Comparison of ENCODE assay signal across 15 cellular contexts in the genomic region with DNA sequence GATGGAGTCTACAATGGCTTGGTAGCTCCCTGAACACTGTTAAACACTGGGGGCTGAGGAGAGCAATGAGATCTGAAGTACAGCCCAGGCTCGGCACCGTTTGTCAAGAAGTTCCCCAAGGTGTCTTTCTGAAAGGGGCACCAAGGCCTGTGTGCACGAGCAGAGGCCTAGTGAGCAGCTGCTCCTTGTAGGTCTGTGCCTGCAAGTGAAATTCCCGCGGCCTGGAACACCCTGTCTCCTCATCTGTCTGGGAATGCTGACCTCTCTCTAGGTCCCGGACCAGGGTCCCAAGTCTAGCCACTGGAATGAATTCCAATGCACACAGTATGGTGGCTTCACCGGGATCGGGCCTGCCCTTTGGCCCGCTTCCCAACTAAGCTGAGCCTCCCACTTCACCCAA.
DNase-seq lines count a peak whose midpoint lies in the region; ATAC-seq and TF ChIP-seq lines count a peak whose summit lies in the region.
"Had no signal": no experiment of that assay in that cellular context is flagged by ENCODE, and none has a peak within 500 bp of the region (broad histone marks: within the 10 kb centered on the region; RNA-seq: fewer than 3 reads in every experiment).

No MANE protein-coding gene starts in this region.

- H3K36me3 ChIP-seq in GM23338 (ENCODE audit: insufficient read depth): no peaks in the 10 kb centered on the region
- no peaks in the 10 kb centered on the region for H3K36me3 ChIP-seq in thoracic aorta
- H3K36me3 ChIP-seq: HAP-1 had no signal

- no peak overlapping the region for H3K4me3 ChIP-seq in GM23338
- H3K4me3 ChIP-seq in coronary artery: no peak overlapping the region
- H3K4me3 ChIP-seq in thoracic aorta: no peak overlapping the region
- H3K4me3 ChIP-seq: BLaER1 treated with 17β-estradiol and CSF1 and Interleukin-3, amounts not matched to agents 10 nM and 100 nM; GM23248; HAP-1 had no signal

- H3K36me3 Mint-ChIP-seq in GM23338 (ENCODE audit: low read depth) (no peaks in the 10 kb centered on the region), nephron (ENCODE audit: low read depth) (no peaks in the 10 kb centered on the region), WTC11 (no peaks in the 10 kb centered on the region)

- no peaks in the 10 kb centered on the region for H3K27me3 ChIP-seq in GM23338 (ENCODE audit: insufficient read depth)
- H3K27me3 ChIP-seq in thoracic aorta (replicated peaks; ENCODE audit: insufficient read depth): no peaks in the 10 kb centered on the region
- H3K27me3 ChIP-seq: BLaER1 treated with 17β-estradiol and CSF1 and Interleukin-3, amounts not matched to agents 10 nM and 100 nM had no signal

- H2AFZ ChIP-seq in GM23338: no peak overlapping the region
- H2AFZ ChIP-seq: GM23248 had no signal

- H3K9me3 Mint-ChIP-seq in GM23338: no peaks in the 10 kb centered on the region
- no peaks in the 10 kb centered on the region for H3K9me3 Mint-ChIP-seq in nephron
- no peaks in the 10 kb centered on the region for H3K9me3 Mint-ChIP-seq in stimulated activated naive CD8-positive, alpha-beta T cell treated with anti-CD3 and anti-CD28 coated beads, Interleukin-15, amount 100 ng/mL, for 72 hours
- no peaks in the 10 kb centered on the region for H3K9me3 Mint-ChIP-seq in WTC11
- H3K9me3 Mint-ChIP-seq: CD4-positive, CD25-positive, alpha-beta regulatory T cell had no signal

- H3K27ac Mint-ChIP-seq in GM23338 (peak overlapping the region; percentile 20; the same call in 1 of the 2 replicates), nephron (peak overlapping the region in 2 of 3 experiments; percentile 36 to 78), WTC11 (no peak overlapping the region)
- no peak overlapping the region for H3K27ac Mint-ChIP-seq in stimulated activated naive CD8-positive, alpha-beta T cell treated with anti-CD3 and anti-CD28 coated beads, Interleukin-15, amount 100 ng/mL, for 72 hours

- no peak overlapping the region for H3K4me3 Mint-ChIP-seq in GM23338
- no peak overlapping the region for H3K4me3 Mint-ChIP-seq in nephron
- H3K4me3 Mint-ChIP-seq in stimulated activated naive CD8-positive, alpha-beta T cell treated with anti-CD3 and anti-CD28 coated beads, Interleukin-15, amount 100 ng/mL, for 72 hours: no peak overlapping the region
- no peak overlapping the region for H3K4me3 Mint-ChIP-seq in WTC11
- H3K4me3 Mint-ChIP-seq: CD4-positive, CD25-positive, alpha-beta regulatory T cell had no signal

- H3K79me2 ChIP-seq in GM23338 (replicated peaks; ENCODE audit: insufficient read depth): no peaks in the 10 kb centered on the region

- DNase-seq in GM23338 (ENCODE audit: low spot score) (no peak), coronary artery (ENCODE audit: low spot score) (no peak), thoracic aorta (ENCODE audit: low spot score) (no peak), NCI-H2029 (lab: John Stamatoyannopoulos, UW) (no peak), WTC11 (ENCODE audit: low spot score) (no peak)
- no peak for DNase-seq in stimulated activated CD4-positive, alpha-beta T cell treated with anti-CD3 and anti-CD28 coated beads, Interleukin-12 subunit alpha, Interleukin-12 subunit beta, amount 100 ng/mL, for 4 hours
- DNase-seq in stimulated activated naive CD8-positive, alpha-beta T cell treated with anti-CD3 and anti-CD28 coated beads, Interleukin-15, amount 100 ng/mL, for 72 hours: no peak
- DNase-seq: ACHN; CD4-positive, CD25-positive, alpha-beta regulatory T cell; DMS53; GF-D8; GM23248 had no signal

- H3K4me1 ChIP-seq in GM23338 (ENCODE audit: insufficient read depth): no peaks in the 10 kb centered on the region
- H3K4me1 ChIP-seq in thoracic aorta (ENCODE audit: control insufficient read depth in 1 of 2, low read depth in 2 of 2): peaks cover 0 to 27% of the 10 kb centered on the region in 2 donors

- no peak overlapping the region for H3K27ac ChIP-seq in GM23338 (ENCODE audit: low read depth)
- peak overlapping the region; percentile 37 to 54 for H3K27ac ChIP-seq in coronary artery
- peak overlapping the region; percentile 14 to 20 for H3K27ac ChIP-seq in thoracic aorta
- H3K27ac ChIP-seq: BLaER1 treated with 17β-estradiol and CSF1 and Interleukin-3, amounts not matched to agents 10 nM and 100 nM; GM23248 had no signal

- no peaks in the 10 kb centered on the region for H3F3A ChIP-seq in GM23338 (replicated peaks; ENCODE audit: low read depth)

- TF ChIP-seq CTCF in GM23338 (conservative IDR thresholded peaks at IDR 0.05; ENCODE audit: low read depth in 2 of 2) (no peak), coronary artery (IDR thresholded peaks at IDR 0.05) (no peak), nephron (IDR thresholded peaks at IDR 0.05; ENCODE audit: unreplicated experiment in 3 of 3) (no peak), thoracic aorta (IDR thresholded peaks at IDR 0.05) (no peak), WTC11 (IDR thresholded peaks at IDR 0.05) (no peak)

- no peaks in the 10 kb centered on the region for H3K9me3 ChIP-seq in thoracic aorta
- H3K9me3 ChIP-seq: BLaER1 treated with 17β-estradiol and CSF1 and Interleukin-3, amounts not matched to agents 10 nM and 100 nM; HAP-1 had no signal

- H3K9me2 ChIP-seq in GM23338 (ENCODE audit: insufficient read depth): 0 out of 2 replicates have a peak, but pooled peaks cover 4% of the 10 kb centered on the region

- CTCF ChIA-PET in WTC11 (lab: Charles Lee): no interaction called here

- ATAC-seq in GM23338 (no peak), thoracic aorta (ENCODE audit: insufficient number of reproducible peaks, low FRiP score, low read depth) (no peak), WTC11 (no peak)
- no peak for ATAC-seq in stimulated activated naive CD8-positive, alpha-beta T cell treated with anti-CD3 and anti-CD28 coated beads, Interleukin-15, amount 100 ng/mL, for 72 hours

- no peak overlapping the region for H3K4me2 ChIP-seq in GM23338

- no peaks in the 10 kb centered on the region for H4K20me1 ChIP-seq in GM23338 (replicated peaks; ENCODE audit: insufficient read depth)

- H3K4me1 Mint-ChIP-seq in GM23338 (peaks cover 9% of the 10 kb centered on the region), nephron (peaks cover 15% of the 10 kb centered on the region), WTC11 (peaks cover 14% of the 10 kb centered on the region)
- H3K4me1 Mint-ChIP-seq in stimulated activated naive CD8-positive, alpha-beta T cell treated with anti-CD3 and anti-CD28 coated beads, Interleukin-15, amount 100 ng/mL, for 72 hours: no peaks in the 10 kb centered on the region

- POLR2A ChIA-PET in WTC11 (lab: Charles Lee): no interaction called here

- H3K27me3 Mint-ChIP-seq in GM23338 (ENCODE audit: insufficient read depth, low read depth, poor library complexity) (peaks cover 2% of the 10 kb centered on the region), nephron (ENCODE audit: low read depth) (no peaks in the 10 kb centered on the region), WTC11 (ENCODE audit: low read depth) (no peaks in the 10 kb centered on the region)
- no peaks in the 10 kb centered on the region for H3K27me3 Mint-ChIP-seq in stimulated activated naive CD8-positive, alpha-beta T cell treated with anti-CD3 and anti-CD28 coated beads, Interleukin-15, amount 100 ng/mL, for 72 hours
- H3K27me3 Mint-ChIP-seq: CD4-positive, CD25-positive, alpha-beta regulatory T cell had no signal

TF ChIP-seq in GM23338, 12 proteins besides CTCF, POLR2A, EP300 and RAD21:
- TF ChIP-seq EZH2phosphoT487 (IDR thresholded peaks at IDR 0.05; ENCODE audit: unreplicated experiment): no peak
- no peak for TF ChIP-seq EZH2 (IDR thresholded peaks at IDR 0.05; ENCODE audit: low read depth, unreplicated experiment)
- no peak for TF ChIP-seq STAT1 (IDR thresholded peaks at IDR 0.05; ENCODE audit: unreplicated experiment)

TF ChIP-seq in WTC11, 78 proteins besides CTCF, POLR2A, EP300 and RAD21 (continues in another document):
- TF ChIP-seq, protein P1, sequence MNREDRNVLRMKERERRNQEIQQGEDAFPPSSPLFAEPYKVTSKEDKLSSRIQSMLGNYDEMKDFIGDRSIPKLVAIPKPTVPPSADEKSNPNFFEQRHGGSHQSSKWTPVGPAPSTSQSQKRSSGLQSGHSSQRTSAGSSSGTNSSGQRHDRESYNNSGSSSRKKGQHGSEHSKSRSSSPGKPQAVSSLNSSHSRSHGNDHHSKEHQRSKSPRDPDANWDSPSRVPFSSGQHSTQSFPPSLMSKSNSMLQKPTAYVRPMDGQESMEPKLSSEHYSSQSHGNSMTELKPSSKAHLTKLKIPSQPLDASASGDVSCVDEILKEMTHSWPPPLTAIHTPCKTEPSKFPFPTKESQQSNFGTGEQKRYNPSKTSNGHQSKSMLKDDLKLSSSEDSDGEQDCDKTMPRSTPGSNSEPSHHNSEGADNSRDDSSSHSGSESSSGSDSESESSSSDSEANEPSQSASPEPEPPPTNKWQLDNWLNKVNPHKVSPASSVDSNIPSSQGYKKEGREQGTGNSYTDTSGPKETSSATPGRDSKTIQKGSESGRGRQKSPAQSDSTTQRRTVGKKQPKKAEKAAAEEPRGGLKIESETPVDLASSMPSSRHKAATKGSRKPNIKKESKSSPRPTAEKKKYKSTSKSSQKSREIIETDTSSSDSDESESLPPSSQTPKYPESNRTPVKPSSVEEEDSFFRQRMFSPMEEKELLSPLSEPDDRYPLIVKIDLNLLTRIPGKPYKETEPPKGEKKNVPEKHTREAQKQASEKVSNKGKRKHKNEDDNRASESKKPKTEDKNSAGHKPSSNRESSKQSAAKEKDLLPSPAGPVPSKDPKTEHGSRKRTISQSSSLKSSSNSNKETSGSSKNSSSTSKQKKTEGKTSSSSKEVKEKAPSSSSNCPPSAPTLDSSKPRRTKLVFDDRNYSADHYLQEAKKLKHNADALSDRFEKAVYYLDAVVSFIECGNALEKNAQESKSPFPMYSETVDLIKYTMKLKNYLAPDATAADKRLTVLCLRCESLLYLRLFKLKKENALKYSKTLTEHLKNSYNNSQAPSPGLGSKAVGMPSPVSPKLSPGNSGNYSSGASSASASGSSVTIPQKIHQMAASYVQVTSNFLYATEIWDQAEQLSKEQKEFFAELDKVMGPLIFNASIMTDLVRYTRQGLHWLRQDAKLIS (CRISPR knock-in tag; IDR thresholded peaks at IDR 0.05; ENCODE audit: borderline replicate concordance): no peak
- TF ChIP-seq GTF2I (CRISPR knock-in tag; conservative IDR thresholded peaks at IDR 0.05): no peak
- TF ChIP-seq NFE2L1 (CRISPR knock-in tag; IDR thresholded peaks at IDR 0.05): no peak
- no peak for TF ChIP-seq ZNF219 (CRISPR knock-in tag; IDR thresholded peaks at IDR 0.05; ENCODE audit: borderline replicate concordance)
- TF ChIP-seq TEAD1 (CRISPR knock-in tag; IDR thresholded peaks at IDR 0.05): no peak
- no peak for TF ChIP-seq KAT7 (CRISPR knock-in tag; IDR thresholded peaks at IDR 0.05; ENCODE audit: borderline replicate concordance)

Comparison
In these comparisons a context has a peak if more than half of its experiments do, and no peak if none do; other contexts are left out.
1. H3K27ac Mint-ChIP-seq: peak in GM23338 (single experiment) and nephron (2 of 3); none in stimulated activated naive CD8-positive, alpha-beta T cell treated with anti-CD3 and anti-CD28 coated beads, Interleukin-15, amount 100 ng/mL, for 72 hours (0 of 2) and WTC11 (single experiment).